In the genomic region with DNA sequence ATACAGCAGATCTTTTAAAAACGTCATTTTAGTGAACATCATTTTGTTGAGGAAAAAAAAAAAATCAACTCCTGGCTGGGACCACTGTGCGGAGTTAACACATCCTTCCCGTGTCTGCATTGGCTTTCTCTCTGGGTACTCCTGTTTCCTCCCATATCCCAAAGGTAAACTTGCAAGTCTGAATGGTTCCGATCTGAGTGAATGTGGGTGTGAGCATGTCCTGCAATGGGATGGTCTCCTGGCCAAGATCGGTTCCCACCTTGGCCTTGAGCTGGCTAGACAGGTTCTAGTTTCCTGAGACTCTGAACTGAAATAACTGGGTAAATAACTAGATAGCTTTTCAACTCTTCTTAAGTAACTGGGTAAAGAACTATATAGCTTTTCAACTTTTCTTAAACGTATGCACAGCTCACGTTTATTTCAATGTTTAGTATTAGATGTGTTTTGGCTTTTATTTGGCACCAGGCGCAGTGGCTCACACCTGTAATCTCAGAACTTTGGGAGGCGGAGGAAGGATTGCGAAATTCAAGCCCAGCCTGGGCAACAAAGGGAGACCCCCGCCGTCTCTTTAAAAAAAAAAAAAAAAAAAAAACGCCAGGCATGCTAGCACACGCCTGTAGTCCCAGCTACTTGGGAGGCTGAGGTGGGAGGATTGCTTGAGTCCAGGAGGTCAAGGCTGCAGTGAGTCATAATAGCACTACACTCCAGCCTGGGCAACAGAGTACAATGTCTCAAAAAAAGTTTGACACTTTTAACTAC, we compare ENCODE assay signal across 12 cellular contexts. TPM values are rescaled to one million over a fixed set of nuclear protein-coding genes. Genes with fewer than 3 reads are reported as not detected.
DNase-seq lines count a peak whose midpoint lies in the region; ATAC-seq and TF ChIP-seq lines count a peak whose summit lies in the region.
"Had no signal": no experiment of that assay in that cellular context is flagged by ENCODE, and none has a peak within 500 bp of the region (broad histone marks: within the 10 kb centered on the region; RNA-seq: fewer than 3 reads in every experiment).

No MANE protein-coding gene starts in this region.

- H3K4me3 ChIP-seq in gastroesophageal sphincter = no peak overlapping the region
- H3K4me3 ChIP-seq: neural progenitor cell had no signal

- H3K27ac Mint-ChIP-seq in stimulated activated naive CD8-positive, alpha-beta T cell treated with anti-CD3 and anti-CD28 coated beads, Interleukin-15, Interleukin-2, amounts not matched to agents 100 ng/mL and 50 ng/mL, for 24 hours = peak overlapping the region; percentile 82
- H3K27ac Mint-ChIP-seq in stimulated activated naive CD8-positive, alpha-beta T cell treated with anti-CD3 and anti-CD28 coated beads, Interleukin-15, amount 100 ng/mL, for 72 hours = no peak overlapping the region
- H3K27ac Mint-ChIP-seq in activated B cell treated with CpG ODN at 0.5 μM for 24 hours = peak overlapping the region; percentile 24
- H3K27ac Mint-ChIP-seq: neural progenitor cell had no signal

- H3K27ac ChIP-seq in gastroesophageal sphincter = peak overlapping the region in 3 of 4 donors; percentile 35 to 49 (median 48)
- H3K27ac ChIP-seq: neural progenitor cell had no signal

- ATAC-seq in stimulated activated naive CD8-positive, alpha-beta T cell treated with anti-CD3 and anti-CD28 coated beads, Interleukin-15, amount 100 ng/mL, for 72 hours = no peak
- ATAC-seq in activated B cell treated with CpG ODN at 0.5 μM for 24 hours (ENCODE audit: low read depth) = no peak
- ATAC-seq in gastroesophageal sphincter = peak; percentile 25

- H3K4me1 Mint-ChIP-seq in stimulated activated naive CD8-positive, alpha-beta T cell treated with anti-CD3 and anti-CD28 coated beads, Interleukin-15, Interleukin-2, amounts not matched to agents 100 ng/mL and 50 ng/mL, for 24 hours (ENCODE audit: low read depth) = peaks cover 64% of the 10 kb centered on the region
- peaks cover 50% of the 10 kb centered on the region for H3K4me1 Mint-ChIP-seq in stimulated activated naive CD8-positive, alpha-beta T cell treated with anti-CD3 and anti-CD28 coated beads, Interleukin-15, amount 100 ng/mL, for 72 hours
- peaks cover 21% of the 10 kb centered on the region for H3K4me1 Mint-ChIP-seq in activated B cell treated with CpG ODN at 0.5 μM for 24 hours
- H3K4me1 Mint-ChIP-seq: neural progenitor cell had no signal

- no peak for TF ChIP-seq EP300 in gastroesophageal sphincter (IDR thresholded peaks at IDR 0.05)

- peaks cover 66% of the 10 kb centered on the region for H3K36me3 Mint-ChIP-seq in stimulated activated naive CD8-positive, alpha-beta T cell treated with anti-CD3 and anti-CD28 coated beads, Interleukin-15, Interleukin-2, amounts not matched to agents 100 ng/mL and 50 ng/mL, for 24 hours (ENCODE audit: low read depth)
- peaks cover 68% of the 10 kb centered on the region for H3K36me3 Mint-ChIP-seq in activated B cell treated with CpG ODN at 0.5 μM for 24 hours (ENCODE audit: low read depth)

- POLR2A ChIA-PET in activated B cell treated with CpG ODN at 0.5 μM for 24 hours (lab: Charles Lee) = interaction anchor here (0.6 to 0.8 kb wide), 2 partner anchors 13 to 14 kb away, joined by 7 to 11 read pairs; partner anchors contain the start of gene RBMX

- peak overlapping the region; percentile 9 for H3K4me3 Mint-ChIP-seq in stimulated activated naive CD8-positive, alpha-beta T cell treated with anti-CD3 and anti-CD28 coated beads, Interleukin-15, Interleukin-2, amounts not matched to agents 100 ng/mL and 50 ng/mL, for 24 hours
- peak overlapping the region in 1 of 2 donors; percentile 44 for H3K4me3 Mint-ChIP-seq in stimulated activated naive CD8-positive, alpha-beta T cell treated with anti-CD3 and anti-CD28 coated beads, Interleukin-15, amount 100 ng/mL, for 72 hours
- H3K4me3 Mint-ChIP-seq in activated B cell treated with CpG ODN at 0.5 μM for 24 hours = no peak overlapping the region
- H3K4me3 Mint-ChIP-seq: neural progenitor cell had no signal

- no peaks in the 10 kb centered on the region for H3K9me3 ChIP-seq in gastroesophageal sphincter

- intact Hi-C loops in activated B cell treated with CpG ODN at 0.5 μM for 24 hours (cut with micrococcal nuclease) = no loop called here

- H3K9me3 Mint-ChIP-seq in stimulated activated naive CD8-positive, alpha-beta T cell treated with anti-CD3 and anti-CD28 coated beads, Interleukin-15, Interleukin-2, amounts not matched to agents 100 ng/mL and 50 ng/mL, for 24 hours = no peaks in the 10 kb centered on the region
- no peaks in the 10 kb centered on the region for H3K9me3 Mint-ChIP-seq in stimulated activated naive CD8-positive, alpha-beta T cell treated with anti-CD3 and anti-CD28 coated beads, Interleukin-15, amount 100 ng/mL, for 72 hours
- H3K9me3 Mint-ChIP-seq in activated B cell treated with CpG ODN at 0.5 μM for 24 hours = no peaks in the 10 kb centered on the region

- TF ChIP-seq CTCF in activated B cell treated with CpG ODN at 0.5 μM for 24 hours (IDR thresholded peaks at IDR 0.05) = no peak
- no peak for TF ChIP-seq CTCF in gastroesophageal sphincter (IDR thresholded peaks at IDR 0.05)

- H3K36me3 ChIP-seq in gastroesophageal sphincter = peaks cover 0 to 60% of the 10 kb centered on the region in 2 donors

- H3K4me1 ChIP-seq in gastroesophageal sphincter = peaks cover 0 to 33% (median 0%) of the 10 kb centered on the region in 3 donors
- H3K4me1 ChIP-seq: neural progenitor cell had no signal

- CTCF ChIA-PET in activated B cell treated with CpG ODN at 0.5 μM for 24 hours (lab: Charles Lee) = no interaction called here

- WGBS in gastroesophageal sphincter (ENCODE audit: low coverage in 1 of 2), 2 donors = 22 to 73% methylated on average over 5 to 10 of the region's 14 CpGs

- no peaks in the 10 kb centered on the region for H3K27me3 Mint-ChIP-seq in stimulated activated naive CD8-positive, alpha-beta T cell treated with anti-CD3 and anti-CD28 coated beads, Interleukin-15, Interleukin-2, amounts not matched to agents 100 ng/mL and 50 ng/mL, for 24 hours
- H3K27me3 Mint-ChIP-seq in stimulated activated naive CD8-positive, alpha-beta T cell treated with anti-CD3 and anti-CD28 coated beads, Interleukin-15, amount 100 ng/mL, for 72 hours = no peaks in the 10 kb centered on the region
- H3K27me3 Mint-ChIP-seq in activated B cell treated with CpG ODN at 0.5 μM for 24 hours = no peaks in the 10 kb centered on the region

- DNase-seq in stimulated activated naive CD8-positive, alpha-beta T cell treated with anti-CD3 and anti-CD28 coated beads, Interleukin-15, amount 100 ng/mL, for 72 hours = no peak
- DNase-seq in activated B cell treated with CpG ODN at 0.5 μM for 24 hours = no peak
- DNase-seq in cerebellum (ENCODE audit: low spot score) = no peak
- DNase-seq in NCI-H510A treated with DMSO at 0.1 percent for 48 hours (lab: John Stamatoyannopoulos, UW) = no peak
- DNase-seq in NCI-H748 (lab: John Stamatoyannopoulos, UW; ENCODE audit: unreplicated experiment) = no peak
- no peak for DNase-seq in stimulated activated CD4-positive, alpha-beta T cell treated with anti-CD3 and anti-CD28 coated beads, Interleukin-15, amount 100 ng/mL, for 24 hours
- DNase-seq: C1 segment of cervical spinal cord, kidney, NCI-H2081 had no signal

- no peaks in the 10 kb centered on the region for H3K27me3 ChIP-seq in gastroesophageal sphincter
- H3K27me3 ChIP-seq: neural progenitor cell had no signal

- no peak for TF ChIP-seq POLR2A in gastroesophageal sphincter (IDR thresholded peaks at IDR 0.05)

RNA-seq across cellular contexts. Expression of gene RBMX, which starts 14.0 kb away (rescaled TPM):
- total RNA-seq in activated B cell treated with CpG ODN at 0.5 μM for 24 hours = 259 and 260 TPM in 2 replicates
- 100 to 1,000 TPM; 158 to 329 (median 317) TPM for total RNA-seq in gastroesophageal sphincter
- total RNA-seq in cerebellum = 289 TPM

Comparison
In these comparisons a context has a peak if more than half of its experiments do, and no peak if none do; other contexts are left out.
1. H3K27ac Mint-ChIP-seq: peak in stimulated activated naive CD8-positive, alpha-beta T cell treated with anti-CD3 and anti-CD28 coated beads, Interleukin-15, Interleukin-2, amounts not matched to agents 100 ng/mL and 50 ng/mL, for 24 hours (single experiment) and activated B cell treated with CpG ODN at 0.5 μM for 24 hours (single experiment); none in stimulated activated naive CD8-positive, alpha-beta T cell treated with anti-CD3 and anti-CD28 coated beads, Interleukin-15, amount 100 ng/mL, for 72 hours (0 of 2).